ENCODE assay signal across 16 cellular contexts in genomic region chr10:52335665-52336064, GRCh38. TPM values are rescaled to one million over a fixed set of nuclear protein-coding genes. Genes with fewer than 3 reads are reported as not detected.
DNase-seq lines count a peak whose midpoint lies in the region; ATAC-seq and TF ChIP-seq lines count a peak whose summit lies in the region.
"Had no signal": no experiment of that assay in that cellular context is flagged by ENCODE, and none has a peak within 500 bp of the region (broad histone marks: within the 10 kb centered on the region; RNA-seq: fewer than 3 reads in every experiment).

No MANE protein-coding gene starts in this region.

- peaks cover 9% of the 10 kb centered on the region for H3K4me1 Mint-ChIP-seq in WTC11

- H3K4me3 ChIP-seq in ACC112 (ENCODE audit: low read depth, low read length) (no peak overlapping the region), IMR-90 (ENCODE audit: insufficient read depth, low read depth, low read length) (no peak overlapping the region), fibroblast of mammary gland (ENCODE audit: control insufficient read depth, low read depth, low read length) (no peak overlapping the region)

- peaks cover 3% of the 10 kb centered on the region; the same call in 1 of the 2 replicates for H3K9me1 ChIP-seq in IMR-90 (ENCODE audit: insufficient read depth, low read length)

- no peak overlapping the region for H3K23ac ChIP-seq in IMR-90 (ENCODE audit: low read depth, low read length)

- H3K56ac ChIP-seq in IMR-90 (ENCODE audit: extremely low read depth, insufficient read depth, low read length) = no peak overlapping the region

- TF ChIP-seq POLR2A in IMR-90 (IDR thresholded peaks at IDR 0.05; ENCODE audit: low read depth, low read length) = no peak

- no CpG with 5 or more reads among the region's 1 CpG for whole genome bisulfite sequencing in IMR-90 (ENCODE audit: extremely low coverage in 2 of 2, insufficient read length in 1 of 2), 2 experiments

- no peak overlapping the region for H4K8ac ChIP-seq in IMR-90 (ENCODE audit: low read depth in 2 of 2, low read length in 2 of 2)

- H2BK5ac ChIP-seq in IMR-90 (ENCODE audit: low read depth, low read length, poor library complexity, severe bottlenecking) = no peak overlapping the region

- dilution Hi-C loops in IMR-90 (cut with HindIII; ENCODE audit: low sequenced_read_pairs, unreplicated experiment) = no loop called here

- no peak for TF ChIP-seq RAD21 in IMR-90 (IDR thresholded peaks at IDR 0.05; ENCODE audit: low read length)

- H3K79me2 ChIP-seq in ACC112 (ENCODE audit: control insufficient read depth, insufficient read depth, low read length, unreplicated experiment) = no peaks in the 10 kb centered on the region

- no peaks in the 10 kb centered on the region for H3K36me3 ChIP-seq in ACC112 (ENCODE audit: insufficient read depth, low read length)
- no peaks in the 10 kb centered on the region for H3K36me3 ChIP-seq in IMR-90 (ENCODE audit: control insufficient read depth, insufficient read depth, low read length)

- CTCF ChIA-PET in IMR-90 (lab: Yijun Ruan, JAX) = no interaction called here
- CTCF ChIA-PET in WTC11 (lab: Charles Lee) = no interaction called here

- H3K36me3 Mint-ChIP-seq in WTC11 = no peaks in the 10 kb centered on the region

- no peak overlapping the region for H2BK15ac ChIP-seq in IMR-90 (ENCODE audit: low read depth, low read length)

- H4K20me1 ChIP-seq in IMR-90 (ENCODE audit: insufficient read depth, low read length) = no peaks in the 10 kb centered on the region

- no peaks in the 10 kb centered on the region for H3K79me1 ChIP-seq in IMR-90 (ENCODE audit: low read depth in 1 of 2, low read length in 2 of 2)

- no peak overlapping the region for H4K91ac ChIP-seq in IMR-90 (ENCODE audit: insufficient read depth, low read depth, low read length)

- TF ChIP-seq CTCF in IMR-90 (conservative IDR thresholded peaks at IDR 0.05; ENCODE audit: low read depth, low read length) (no peak), fibroblast of mammary gland (conservative IDR thresholded peaks at IDR 0.05; ENCODE audit: control insufficient read depth, insufficient read depth, low read depth, low read length) (no peak), WTC11 (IDR thresholded peaks at IDR 0.05) (no peak)

- H3K18ac ChIP-seq in IMR-90 (ENCODE audit: low read depth, low read length) = no peak overlapping the region

- H3K14ac ChIP-seq in IMR-90 (replicated peaks; ENCODE audit: low read depth, low read length) = no peak overlapping the region

- no peak overlapping the region for H3K9ac ChIP-seq in IMR-90 (ENCODE audit: low read depth, low read length)

- in situ Hi-C loops in IMR-90 (cut with MboI; ENCODE audit: low sequenced_read_pairs) = no loop called here

- no peaks in the 10 kb centered on the region for H3K27me3 ChIP-seq in ACC112 (ENCODE audit: insufficient read depth, low read length)
- H3K27me3 ChIP-seq in IMR-90 (ENCODE audit: control insufficient read depth, insufficient read depth, low read length) = no peaks in the 10 kb centered on the region

- no peak overlapping the region; the same call in 1 of the 2 replicates for H3K4ac ChIP-seq in IMR-90 (ENCODE audit: low read depth, low read length)

- H2BK20ac ChIP-seq in IMR-90 (ENCODE audit: low read depth, low read length) = no peak overlapping the region; the same call in 1 of the 2 replicates

- H3K27me3 Mint-ChIP-seq in WTC11 (ENCODE audit: low read depth) = no peaks in the 10 kb centered on the region; the same call in 1 of the 2 replicates

- intact Hi-C loops in IMR-90 (cut with micrococcal nuclease) (no loop called here), posterior vena cava (cut with DNase I) (no loop called here)

- no peak overlapping the region for H4K5ac ChIP-seq in IMR-90 (ENCODE audit: low read depth, low read length)

- H2AK5ac ChIP-seq in IMR-90 (ENCODE audit: low read depth, low read length) = no peak overlapping the region

- H3K27ac ChIP-seq in ACC112 (ENCODE audit: low read depth, low read length) = peak overlapping the region; percentile 23; the same call in 1 of the 2 replicates
- no peak overlapping the region for H3K27ac ChIP-seq in IMR-90 (ENCODE audit: insufficient read depth, low read length)

- H3K4me3 Mint-ChIP-seq in WTC11 = no peak overlapping the region

- H3K4me1 ChIP-seq in ACC112 (ENCODE audit: control insufficient read depth, insufficient read depth, low read length, unreplicated experiment) (peaks cover 25% of the 10 kb centered on the region), IMR-90 (ENCODE audit: control insufficient read depth, insufficient read depth, low read length) (peaks cover 3% of the 10 kb centered on the region)

- no peak overlapping the region for H3K4me2 ChIP-seq in IMR-90 (ENCODE audit: low read depth, low read length)

- DNase-seq in IMR-90 (peak; percentile 16), fibroblast of mammary gland (ENCODE audit: low read depth) (peak; percentile 17), posterior vena cava (ENCODE audit: low spot score) (no peak), DMS 273 (lab: John Stamatoyannopoulos, UW; ENCODE audit: unreplicated experiment) (no peak), WTC11 (ENCODE audit: low spot score) (no peak), DMS153 treated with DMSO at 0.1 percent for 48 hours (lab: John Stamatoyannopoulos, UW; ENCODE audit: unreplicated experiment) (no peak)
- DNase-seq: C1 segment of cervical spinal cord, KBM-7, NCI-H1436, NCI-H2029 treated with DMSO at 0.1 percent for 48 hours, NCI-H2171 treated with DMSO at 0.1 percent for 48 hours, NCI-H510A treated with DMSO at 0.1 percent for 48 hours, NCI-H82, Right ventricle myocardium superior had no signal

- no peaks in the 10 kb centered on the region for H3K9me3 Mint-ChIP-seq in WTC11

- ATAC-seq in IMR-90 (ENCODE audit: low read depth) (no peak), SK-N-SH treated with all-trans-retinoic acid at 6 μM for 48 hours (no peak; the same call in 2 of the 3 replicates), WTC11 (no peak)

- no peak overlapping the region for H2AK9ac ChIP-seq in IMR-90 (replicated peaks; ENCODE audit: low read depth, low read length, poor library complexity)

- POLR2A ChIA-PET in IMR-90 (lab: Charles Lee; ENCODE audit: unreplicated experiment) = no interaction called here
- POLR2A ChIA-PET in WTC11 (lab: Charles Lee) = no interaction called here

- no peak overlapping the region for H2BK120ac ChIP-seq in IMR-90 (ENCODE audit: low read depth, low read length)

- H2AFZ ChIP-seq in ACC112 (ENCODE audit: low read length, unreplicated experiment) = no peak overlapping the region
- no peak overlapping the region for H2AFZ ChIP-seq in IMR-90 (replicated peaks; ENCODE audit: low read length, poor library complexity)

- H3K9me3 ChIP-seq in IMR-90 (ENCODE audit: control insufficient read depth, insufficient read depth, low read length) = no peaks in the 10 kb centered on the region

- no peak overlapping the region for H3K27ac Mint-ChIP-seq in WTC11

- BruUV-seq in IMR-90 (replicated peaks; lab: Mats Ljungman, UMichigan) = no TSS peak

TF ChIP-seq in IMR-90, 13 proteins besides CTCF, POLR2A, EP300 and RAD21 (continues in another document):
- TF ChIP-seq RCOR1 (IDR thresholded peaks at IDR 0.05; ENCODE audit: insufficient replicate concordance, low read length) = no peak
- TF ChIP-seq CHD1 (IDR thresholded peaks at IDR 0.05; ENCODE audit: low read depth, low read length) = no peak
- TF ChIP-seq MAFK (IDR thresholded peaks at IDR 0.05; ENCODE audit: low read depth, low read length) = no peak
- TF ChIP-seq MXI1 (IDR thresholded peaks at IDR 0.05; ENCODE audit: borderline replicate concordance, low read depth, low read length) = no peak

TF ChIP-seq in SK-N-SH treated with all-trans-retinoic acid at 6 μM for 48 hours, 23 proteins besides CTCF, POLR2A, EP300 and RAD21 (continues in another document):
- TF ChIP-seq ZFP30 (CRISPR knock-in tag; IDR thresholded peaks at IDR 0.05) (no peak), CSDC2 (CRISPR knock-in tag; IDR thresholded peaks at IDR 0.05) (no peak), PATZ1 (CRISPR knock-in tag; IDR thresholded peaks at IDR 0.05; ENCODE audit: borderline replicate concordance) (no peak)

TF ChIP-seq in WTC11, 78 proteins besides CTCF, POLR2A, EP300 and RAD21 (continues in another document):
- TF ChIP-seq KAT7 (CRISPR knock-in tag; IDR thresholded peaks at IDR 0.05; ENCODE audit: borderline replicate concordance) (no peak), NR1H2 (CRISPR knock-in tag; IDR thresholded peaks at IDR 0.05) (no peak), E2F4 (CRISPR knock-in tag; IDR thresholded peaks at IDR 0.05; ENCODE audit: borderline replicate concordance, low read depth) (no peak), GTF2I (CRISPR knock-in tag; conservative IDR thresholded peaks at IDR 0.05) (no peak), GABPB1 (CRISPR knock-in tag; IDR thresholded peaks at IDR 0.05) (no peak), SOX15 (CRISPR knock-in tag; IDR thresholded peaks at IDR 0.05) (no peak), ATF3 (CRISPR knock-in tag; conservative IDR thresholded peaks at IDR 0.05) (no peak), ATF2 (CRISPR knock-in tag; IDR thresholded peaks at IDR 0.05; ENCODE audit: borderline replicate concordance, low read depth) (no peak)

RNA-seq across cellular contexts. Expression of gene DKK1, which starts 21.6 kb away (rescaled TPM):
- total RNA-seq in IMR-90 (2012; rRNA removed) (74.7 and 116 TPM in 2 replicates), posterior vena cava (1 to 10 TPM; 3.3 to 8.1 TPM), WTC11 (2021) (0.78 to 1.1 TPM (median 1.0 TPM) in 3 replicates)
- 91.4 and 97.6 TPM in 2 replicates for polyA plus RNA-seq in IMR-90 (2012; rRNA removed)
- polyA plus RNA-seq in IMR-90 (2012; cell fraction: cytosol; rRNA removed) = 27.7 and 37.6 TPM in 2 replicates
- polyA plus RNA-seq in IMR-90 (2012; cell fraction: nucleus; rRNA removed; ENCODE audit: low replicate concordance) = 32.2 and 46.0 TPM in 2 replicates
- total RNA-seq: Right ventricle myocardium superior had no signal

Comparison
In these comparisons a context has a peak if more than half of its experiments do, and no peak if none do; other contexts are left out.
1. DNase-seq: peak in IMR-90 (single experiment) and fibroblast of mammary gland (single experiment); none in posterior vena cava (single experiment), DMS 273 (single experiment), WTC11 (single experiment) and DMS153 treated with DMSO at 0.1 percent for 48 hours (single experiment).